In genomic region chr14:22589096-22589839, GRCh38 we compare ENCODE assay signal across 8 cellular contexts. TPM values are rescaled to one million over a fixed set of nuclear protein-coding genes. Genes with fewer than 3 reads are reported as not detected.
DNase-seq lines count a peak whose midpoint lies in the region; ATAC-seq and TF ChIP-seq lines count a peak whose summit lies in the region.

DAD1 (minus strand) TSS chr14:22589224; CDS start chr14:22589157, 67 bp downstream.

- H3K9me3 ChIP-seq in CD8-positive, alpha-beta memory T cell (ENCODE audit: low read length): no peaks in the 10 kb centered on the region
- no peaks in the 10 kb centered on the region for H3K9me3 ChIP-seq in lower lobe of right lung

- H3K27ac ChIP-seq in CD8-positive, alpha-beta memory T cell (ENCODE audit: low read depth, low read length): peak within 1 kb of the TSS; percentile 98
- H3K27ac ChIP-seq in lower lobe of right lung: peak within 1 kb of the TSS; percentile 96

- peaks cover 0 to 30% (median 4%) of the 10 kb centered on the region in 3 donors for H3K36me3 Mint-ChIP-seq in CD8-positive, alpha-beta memory T cell

- ATAC-seq in GM19468 (IDR thresholded peaks at IDR 0.05; ENCODE audit: extremely low read depth, unreplicated experiment): peak; percentile 74
- ATAC-seq in lower lobe of right lung: peak; percentile 99

- H3K36me3 ChIP-seq in CD8-positive, alpha-beta memory T cell (ENCODE audit: insufficient read depth, low read length): no peaks in the 10 kb centered on the region
- H3K36me3 ChIP-seq in lower lobe of right lung: no peaks in the 10 kb centered on the region

- POLR2A ChIA-PET in CD8-positive, alpha-beta memory T cell (lab: Charles Lee): interaction anchor here (0.6 to 2.7 kb wide), 18 partner anchors 9 to 435 kb away, joined by 3 to 51 read pairs (median 5); partner anchors contain the start of genes ABHD4, OXA1L and PRMT5

- H3K4me3 ChIP-seq in CD8-positive, alpha-beta memory T cell (ENCODE audit: low read length): peak within 1 kb of the TSS; percentile 90
- H3K4me3 ChIP-seq in lower lobe of right lung: peak within 1 kb of the TSS; percentile 79

- peaks cover 52 to 61% (median 57%) of the 10 kb centered on the region in 3 donors for H3K4me1 Mint-ChIP-seq in CD8-positive, alpha-beta memory T cell

- peaks cover 0 to 3% (median 0%) of the 10 kb centered on the region in 5 donors for H3K9me3 Mint-ChIP-seq in CD8-positive, alpha-beta memory T cell

- H3K4me1 ChIP-seq in CD8-positive, alpha-beta memory T cell (ENCODE audit: insufficient read depth, low read length): peaks cover 45% of the 10 kb centered on the region
- peaks cover 39% of the 10 kb centered on the region for H3K4me1 ChIP-seq in lower lobe of right lung

- CTCF ChIA-PET in CD8-positive, alpha-beta memory T cell (lab: Charles Lee): interaction anchor here (0.7 to 7.9 kb wide), 17 partner anchors 9 to 866 kb away, joined by 3 to 82 read pairs (median 4); partner anchors contain the start of gene ABHD4

- no peak for TF ChIP-seq CTCF in lower lobe of right lung (IDR thresholded peaks at IDR 0.05)

- peaks cover 4% of the 10 kb centered on the region in 2 donors for H3K27me3 Mint-ChIP-seq in CD8-positive, alpha-beta memory T cell

- H3K27me3 ChIP-seq in CD8-positive, alpha-beta memory T cell (ENCODE audit: insufficient read depth, low read length, poor library complexity, severe bottlenecking): no peaks in the 10 kb centered on the region
- no peaks in the 10 kb centered on the region for H3K27me3 ChIP-seq in lower lobe of right lung (ENCODE audit: low read depth)

- peak within 1 kb of the TSS; percentile 95 to 100 (median 100) for H3K27ac Mint-ChIP-seq in CD8-positive, alpha-beta memory T cell

- intact Hi-C loops in lower lobe of right lung (cut with DNase I): no loop called here

- H3K4me3 Mint-ChIP-seq in CD8-positive, alpha-beta memory T cell: peak within 1 kb of the TSS; percentile 92 to 99 (median 97)

- peak; percentile 98 to 100 (median 100) for DNase-seq in CD8-positive, alpha-beta memory T cell
- peak; percentile 95 for DNase-seq in HS-5 (ENCODE audit: low read depth)
- DNase-seq in NK-92 treated with Interleukin-12 subunit alpha and Interleukin-12 subunit beta, amount 100 ng/mL, for 24 hours (lab: John Stamatoyannopoulos, UW): peak; percentile 99
- peak; percentile 100 for DNase-seq in activated CD8-positive, alpha-beta memory T cell treated with anti-CD3 and anti-CD28 coated beads for 24 hours
- DNase-seq in effector CD4-positive, alpha-beta T cell: peak; percentile 99
- DNase-seq in lower lobe of right lung: peak; percentile 97
- DNase-seq in stimulated activated CD4-positive, alpha-beta T cell treated with anti-CD3 and anti-CD28 coated beads, TNF-alpha, amount 100 ng/mL, for 24 hours (ENCODE audit: low read depth in 3 of 3): peak; percentile 99 to 100 (median 100)

RNA-seq across cellular contexts. Expression of gene DAD1, which starts in this region (rescaled TPM):
- 100 to 1,000 TPM; 329 to 353 TPM for total RNA-seq in CD8-positive, alpha-beta memory T cell
- polyA plus RNA-seq in CD8-positive, alpha-beta memory T cell: 622 TPM
- total RNA-seq in lower lobe of right lung: 162 TPM

Comparison
In these comparisons a context has a peak if more than half of its experiments do, and no peak if none do; other contexts are left out.
1. Peak in every context shown above with its lines: DNase-seq, ATAC-seq, H3K4me3 ChIP-seq and H3K27ac ChIP-seq.